24 cellular contexts compared by ENCODE assay signal in the genomic region with DNA sequence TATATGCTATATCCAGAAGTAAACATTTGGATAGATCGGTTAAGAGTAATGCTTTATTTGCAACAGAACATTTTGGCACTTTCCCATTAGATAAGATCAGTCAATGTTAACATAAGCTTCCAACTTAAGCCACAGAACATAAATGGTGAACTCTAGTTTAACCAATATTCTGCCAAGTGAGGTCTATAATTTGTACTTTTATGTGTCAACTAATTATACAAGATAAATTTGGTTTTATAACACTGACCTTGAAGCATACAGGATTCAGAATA. TPM values are rescaled to one million over a fixed set of nuclear protein-coding genes. Genes with fewer than 3 reads are reported as not detected.
DNase-seq lines count a peak whose midpoint lies in the region; ATAC-seq and TF ChIP-seq lines count a peak whose summit lies in the region.
"Had no signal": no experiment of that assay in that cellular context is flagged by ENCODE, and none has a peak within 500 bp of the region (broad histone marks: within the 10 kb centered on the region; RNA-seq: fewer than 3 reads in every experiment).

No MANE protein-coding gene starts in this region.

- no TSS peak for BruUV-seq in A673 (replicated peaks; lab: Mats Ljungman, UMichigan)

- H3K4me1 ChIP-seq in A673 (ENCODE audit: insufficient read depth, low read length, poor library complexity, severe bottlenecking) (peaks cover 52% of the 10 kb centered on the region), right lobe of liver (peaks cover 0 to 45% (median 12%) of the 10 kb centered on the region in 4 donors)
- H3K4me1 ChIP-seq: colonic mucosa, gastrocnemius medialis, parathyroid adenoma, upper lobe of right lung had no signal

- intact Hi-C loops in A673 (cut with micrococcal nuclease; ENCODE audit: unreplicated experiment) = no loop called here
- intact Hi-C loops in right lobe of liver (cut with DNase I) = no loop called here

- POLR2A ChIA-PET in A673 (lab: Charles Lee; ENCODE audit: low non-redundant PET) = no interaction called here

- DNase-seq in A673 (ENCODE audit: low spot score) = no peak
- DNase-seq in LNCaP clone FGC (ENCODE audit: low read depth) = peak; percentile 78
- DNase-seq in amniotic epithelial cell (ENCODE audit: low read depth) = peak; percentile 40
- DNase-seq in right lobe of liver = no peak
- no peak for DNase-seq in NK-92 (lab: John Stamatoyannopoulos, UW; ENCODE audit: unreplicated experiment)
- no peak for DNase-seq in medulla oblongata (ENCODE audit: extremely low spot score)
- DNase-seq in cerebellar nuclear complex (lab: John Stamatoyannopoulos, UW) = no peak
- DNase-seq: activated naive CD4-positive, alpha-beta T cell treated with anti-CD3 and anti-CD28 coated beads for 36 hours; activated T-cell treated with anti-CD3 and anti-CD28 coated beads for 4 hours; CD4-positive, alpha-beta memory T cell; colonic mucosa; DND-41; gastrocnemius medialis; left ventricle myocardium superior; MV-4-11; NCI-H774; stimulated activated CD4-positive, alpha-beta T cell treated with anti-CD3 and anti-CD28 coated beads, Interleukin-2, amount 100 ng/mL, for 48 hours; stomach; T-cell; upper lobe of right lung had no signal

- peak; percentile 81 to 91 (median 84) for ATAC-seq in right lobe of liver
- ATAC-seq in GM21381 (IDR thresholded peaks at IDR 0.05; ENCODE audit: unreplicated experiment) = no peak
- ATAC-seq: gastrocnemius medialis, left ventricle myocardium superior, Right ventricle myocardium inferior, T-cell, upper lobe of right lung had no signal

- 11% methylated on average over 1 of the region's 1 CpG for WGBS in right lobe of liver (ENCODE audit: insufficient coverage, low coverage, low lambda C conversion rate, missing lambda C conversion rate)

- CTCF ChIA-PET in A673 (lab: Charles Lee) = no interaction called here

- no peak for TF ChIP-seq CTCF in A673 (conservative IDR thresholded peaks at IDR 0.05; ENCODE audit: low read depth, low read length)
- TF ChIP-seq CTCF in LNCaP clone FGC (IDR thresholded peaks at IDR 0.05; ENCODE audit: control insufficient read depth, extremely low read depth, insufficient read depth) = no peak
- no peak for TF ChIP-seq CTCF in right lobe of liver (IDR thresholded peaks at IDR 0.05)

- TF ChIP-seq POLR2A in right lobe of liver (IDR thresholded peaks at IDR 0.05) = no peak

- H3K9me3 ChIP-seq in A673 (ENCODE audit: low read depth, low read length, poor library complexity, severe bottlenecking) (no peaks in the 10 kb centered on the region), right lobe of liver (no peaks in the 10 kb centered on the region)
- H3K9me3 ChIP-seq: colonic mucosa, gastrocnemius medialis, stomach, upper lobe of right lung had no signal

- H3K36me3 ChIP-seq in A673 (ENCODE audit: insufficient read depth, low read length, poor library complexity, severe bottlenecking) (no peaks in the 10 kb centered on the region), right lobe of liver (no peaks in the 10 kb centered on the region)
- H3K36me3 ChIP-seq: colonic mucosa, gastrocnemius medialis, stomach, upper lobe of right lung had no signal

- no peaks in the 10 kb centered on the region for H3K27me3 ChIP-seq in A673 (replicated peaks; ENCODE audit: insufficient read depth, low read depth, low read length, poor library complexity)
- H3K27me3 ChIP-seq in right lobe of liver = no peaks in the 10 kb centered on the region
- H3K27me3 ChIP-seq: colonic mucosa, gastrocnemius medialis, upper lobe of right lung had no signal

- H3K4me3 ChIP-seq in A673 (ENCODE audit: low read depth, low read length, poor library complexity, severe bottlenecking) (no peak overlapping the region), LNCaP clone FGC (ENCODE audit: low read depth, low read length) (no peak overlapping the region), right lobe of liver (no peak overlapping the region)
- H3K4me3 ChIP-seq: colonic mucosa, gastrocnemius medialis, stomach, upper lobe of right lung had no signal

- H3K27ac ChIP-seq in A673 (ENCODE audit: low read depth, low read length, poor library complexity, severe bottlenecking) (peak overlapping the region; percentile 36), right lobe of liver (peak overlapping the region in 1 of 3 donors; percentile 27)
- H3K27ac ChIP-seq: colonic mucosa, gastrocnemius medialis, parathyroid adenoma, upper lobe of right lung had no signal

RNA-seq across cellular contexts. Expression of a gene that starts 23.5 kb away (rescaled TPM):
- total RNA-seq in A673 (2021) (0.82 and 2.2 TPM in 2 replicates), right lobe of liver (under 1 TPM in 3 of 6 experiments, not detected in 3; 0.24 to 0.93 (median 0.42) TPM)
- total RNA-seq: activated naive CD4-positive, alpha-beta T cell treated with anti-CD3 and anti-CD28 coated beads for 36 hours; CD4-positive, alpha-beta memory T cell; colonic mucosa; H1; left ventricle myocardium superior; Right ventricle myocardium inferior; T-cell; upper lobe of right lung had no signal

Comparison
In these comparisons a context has a peak if more than half of its experiments do, and no peak if none do; other contexts are left out.
1. DNase-seq: peak in LNCaP clone FGC (single experiment) and amniotic epithelial cell (single experiment); none in A673 (single experiment), right lobe of liver (0 of 3), NK-92 (single experiment), medulla oblongata (single experiment) and cerebellar nuclear complex (0 of 2).